Comparison of ENCODE assay signal across 1 cellular context in genomic region chr19:4345656-4346383, GRCh38.
TF ChIP-seq lines count a peak whose summit lies in the region.

No MANE protein-coding gene starts in this region.

TF ChIP-seq in HepG2, 621 proteins besides CTCF, POLR2A, EP300 and RAD21:
- TF ChIP-seq SKI (IDR thresholded peaks at IDR 0.05; ENCODE audit: partially characterized antibody) = peak; percentile 24
- no peak for TF ChIP-seq ZNF543 (CRISPR knock-in tag; IDR thresholded peaks at IDR 0.05)
